Comparison of ENCODE assay signal across 20 cellular contexts in the genomic region with DNA sequence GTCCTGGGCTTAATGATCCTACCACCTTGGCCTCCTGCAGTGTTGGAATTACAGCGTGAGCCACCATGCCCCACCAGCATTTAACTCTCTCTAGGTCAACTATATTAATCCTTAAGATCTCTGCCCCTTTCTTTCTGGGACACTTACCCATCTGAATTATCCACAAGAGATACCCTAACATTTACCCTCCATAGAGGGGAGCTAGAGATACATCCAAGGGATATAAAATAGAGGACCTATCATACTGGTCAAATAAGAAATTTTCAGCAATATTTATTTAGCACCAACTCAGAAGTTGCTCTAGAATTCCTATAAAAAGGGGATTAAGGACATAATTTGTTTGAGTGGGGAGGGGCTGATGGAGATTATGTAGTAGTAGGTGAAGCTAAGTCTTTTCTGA.
DNase-seq lines count a peak whose midpoint lies in the region; ATAC-seq and TF ChIP-seq lines count a peak whose summit lies in the region.
"Had no signal": no experiment of that assay in that cellular context is flagged by ENCODE, and none has a peak within 500 bp of the region (broad histone marks: within the 10 kb centered on the region; RNA-seq: fewer than 3 reads in every experiment).

No MANE protein-coding gene starts in this region.

- no peaks in the 10 kb centered on the region for H3K27me3 Mint-ChIP-seq in activated naive CD4-positive, alpha-beta T cell treated with anti-CD3 and anti-CD28 coated beads for 36 hours (ENCODE audit: low read depth)
- H3K27me3 Mint-ChIP-seq in stimulated activated naive CD8-positive, alpha-beta T cell treated with anti-CD3 and anti-CD28 coated beads, Interleukin-15, amount 100 ng/mL, for 72 hours: no peaks in the 10 kb centered on the region

- H3K27ac Mint-ChIP-seq in activated naive CD4-positive, alpha-beta T cell treated with anti-CD3 and anti-CD28 coated beads for 36 hours: peak overlapping the region; percentile 72
- H3K27ac Mint-ChIP-seq in stimulated activated naive CD8-positive, alpha-beta T cell treated with anti-CD3 and anti-CD28 coated beads, Interleukin-15, amount 100 ng/mL, for 72 hours: peak overlapping the region in 1 of 2 donors; percentile 82
- H3K27ac Mint-ChIP-seq: activated T-helper 17 cell treated with anti-CD3 and anti-CD28 coated beads, Interleukin-2, amount 50 U/mL, for 72 hours had no signal

- H3K4me3 ChIP-seq in body of pancreas (no peak overlapping the region), brain microvascular endothelial cell (ENCODE audit: low read depth, low read length) (no peak overlapping the region)
- H3K4me3 ChIP-seq: heart left ventricle, SK-N-MC had no signal

- H3K4me1 Mint-ChIP-seq in activated naive CD4-positive, alpha-beta T cell treated with anti-CD3 and anti-CD28 coated beads for 36 hours (ENCODE audit: low read depth): peaks cover 77% of the 10 kb centered on the region
- H3K4me1 Mint-ChIP-seq in stimulated activated naive CD8-positive, alpha-beta T cell treated with anti-CD3 and anti-CD28 coated beads, Interleukin-15, amount 100 ng/mL, for 72 hours: peaks cover 89% of the 10 kb centered on the region

- no peaks in the 10 kb centered on the region for H3K27me3 ChIP-seq in body of pancreas
- no peaks in the 10 kb centered on the region for H3K27me3 ChIP-seq in brain microvascular endothelial cell (replicated peaks)
- H3K27me3 ChIP-seq: neutrophil had no signal

- no peak overlapping the region for H3K27ac ChIP-seq in body of pancreas
- no peak overlapping the region for H3K27ac ChIP-seq in brain microvascular endothelial cell
- H3K27ac ChIP-seq: epithelial cell of prostate, heart left ventricle, SK-N-MC had no signal

- ATAC-seq in body of pancreas (no peak), HG02623 (IDR thresholded peaks at IDR 0.05; ENCODE audit: unreplicated experiment) (no peak)
- peak; percentile 63 for ATAC-seq in stimulated activated naive CD8-positive, alpha-beta T cell treated with anti-CD3 and anti-CD28 coated beads, Interleukin-15, amount 100 ng/mL, for 72 hours
- ATAC-seq: activated T-helper 17 cell treated with anti-CD3 and anti-CD28 coated beads, Interleukin-2, amount 50 U/mL, for 72 hours; heart left ventricle; right cardiac atrium had no signal

- H3K36me3 ChIP-seq in body of pancreas (replicated peaks in 1 of 2; ENCODE audit: insufficient read depth in 1 of 2, low read depth in 2 of 2) (no peaks in the 10 kb centered on the region), brain microvascular endothelial cell (replicated peaks) (no peaks in the 10 kb centered on the region)
- H3K36me3 ChIP-seq: heart left ventricle, neutrophil had no signal

- H3K4me1 ChIP-seq in body of pancreas: no peaks in the 10 kb centered on the region

- H3K9me3 ChIP-seq in body of pancreas: no peaks in the 10 kb centered on the region
- H3K9me3 ChIP-seq: heart left ventricle, neutrophil had no signal

- no peak for TF ChIP-seq POLR2A in body of pancreas (IDR thresholded peaks at IDR 0.05)

- WGBS in body of pancreas, 2 donors: 47 to 85% methylated on average over 1 of the region's 1 CpG

- peak in 4 of 7 experiments; percentile 20 to 45 (median 35) for TF ChIP-seq CTCF in body of pancreas (IDR thresholded peaks at IDR 0.05)
- TF ChIP-seq CTCF in brain microvascular endothelial cell (IDR thresholded peaks at IDR 0.05; ENCODE audit: low read depth, low read length, missing control alignments): no peak

- CTCF ChIA-PET in activated naive CD4-positive, alpha-beta T cell treated with anti-CD3 and anti-CD28 coated beads for 36 hours (lab: Charles Lee): interaction anchor here (0.6 to 2.9 kb wide), 6 partner anchors 9 to 221 kb away, joined by 3 to 10 read pairs (median 5); no protein-coding TSS in a partner anchor

- intact Hi-C loops in activated naive CD4-positive, alpha-beta T cell treated with anti-CD3 and anti-CD28 coated beads for 36 hours (cut with micrococcal nuclease): loop anchor here (1.0 to 10.0 kb wide), 5 partner anchors 121 to 849 kb away; partner anchors contain the start of gene MSRB2
- intact Hi-C loops in body of pancreas (cut with DNase I): no loop called here

- peak overlapping the region; percentile 14 for H3K4me3 Mint-ChIP-seq in activated naive CD4-positive, alpha-beta T cell treated with anti-CD3 and anti-CD28 coated beads for 36 hours
- H3K4me3 Mint-ChIP-seq in stimulated activated naive CD8-positive, alpha-beta T cell treated with anti-CD3 and anti-CD28 coated beads, Interleukin-15, amount 100 ng/mL, for 72 hours: peak overlapping the region; percentile 32 to 67
- H3K4me3 Mint-ChIP-seq: activated T-helper 17 cell treated with anti-CD3 and anti-CD28 coated beads, Interleukin-2, amount 50 U/mL, for 72 hours had no signal

- no peaks in the 10 kb centered on the region for H3K9me3 Mint-ChIP-seq in activated naive CD4-positive, alpha-beta T cell treated with anti-CD3 and anti-CD28 coated beads for 36 hours
- H3K9me3 Mint-ChIP-seq in stimulated activated naive CD8-positive, alpha-beta T cell treated with anti-CD3 and anti-CD28 coated beads, Interleukin-15, amount 100 ng/mL, for 72 hours: peaks cover 6 to 9% of the 10 kb centered on the region in 2 donors
- H3K9me3 Mint-ChIP-seq: activated T-helper 17 cell treated with anti-CD3 and anti-CD28 coated beads, Interleukin-2, amount 50 U/mL, for 72 hours had no signal

- H3K36me3 Mint-ChIP-seq in activated naive CD4-positive, alpha-beta T cell treated with anti-CD3 and anti-CD28 coated beads for 36 hours (ENCODE audit: low read depth): peaks cover 10% of the 10 kb centered on the region

- in situ Hi-C loops in brain microvascular endothelial cell (cut with HindIII; ENCODE audit: low pct_ligation_motif_present, low sequenced_read_pairs): loop anchor here (25.0 kb wide), 1 partner anchor 223 kb away; no protein-coding TSS in a partner anchor

- no peak for DNase-seq in activated naive CD4-positive, alpha-beta T cell treated with anti-CD3 and anti-CD28 coated beads for 36 hours
- DNase-seq in activated naive CD4-positive, alpha-beta T cell treated with anti-CD3 and anti-CD28 coated beads, Interleukin-2, amount 50 U/mL, for 16 hours: no peak
- DNase-seq in MV-4-11 (lab: John Stamatoyannopoulos, UW) (peak; percentile 2), body of pancreas (no peak), T1000 (lab: John Stamatoyannopoulos, UW) (no peak), brain microvascular endothelial cell (no peak)
- no peak for DNase-seq in stimulated activated naive CD8-positive, alpha-beta T cell treated with anti-CD3 and anti-CD28 coated beads, Interleukin-15, amount 100 ng/mL, for 72 hours
- DNase-seq: activated CD4-positive, alpha-beta T cell treated with anti-CD3 and anti-CD28 coated beads, Interleukin-2, amount 50 U/mL, for 4 hours; cortex of kidney; heart left ventricle; NCI-H146; right cardiac atrium; stimulated activated CD4-positive, alpha-beta T cell treated with anti-CD3 and anti-CD28 coated beads, Interleukin-2, amount 100 ng/mL, for 48 hours; stimulated activated CD8-positive, alpha-beta memory T cell treated with anti-CD3 and anti-CD28 coated beads, Interleukin-4, amount 100 ng/mL, for 48 hours; trophoblast cell had no signal
